Comparison of ENCODE assay signal across 11 cellular contexts in genomic region chr7:114819629-114820362, GRCh38.
DNase-seq lines count a peak whose midpoint lies in the region; ATAC-seq, FAIRE-seq and TF ChIP-seq lines count a peak whose summit lies in the region.
"Had no signal": no experiment of that assay in that cellular context is flagged by ENCODE, and none has a peak within 500 bp of the region (broad histone marks: within the 10 kb centered on the region; RNA-seq: fewer than 3 reads in every experiment).

No MANE protein-coding gene starts in this region.

- peaks cover 0 to 4% of the 10 kb centered on the region in 2 experiments; a peak in 2 of 4 replicates for H3K4me1 ChIP-seq in SK-N-SH (ENCODE audit: control insufficient read depth in 1 of 2, insufficient read depth in 2 of 2, low read depth in 1 of 2, low read length in 1 of 2)

- TF ChIP-seq POLR2A in H54 (IDR thresholded peaks at IDR 0.05; ENCODE audit: low read depth, low read length), result no peak

- no peaks in the 10 kb centered on the region for H3K79me2 ChIP-seq in SK-N-SH (ENCODE audit: insufficient read depth)

- no peaks in the 10 kb centered on the region for H4K20me1 ChIP-seq in SK-N-SH (ENCODE audit: insufficient read depth)

- peaks cover 4% of the 10 kb centered on the region for H3F3A ChIP-seq in SK-N-SH (replicated peaks; ENCODE audit: insufficient read depth)

- H3K9me3 ChIP-seq in SK-N-SH, result no peaks in the 10 kb centered on the region
- H3K9me3 ChIP-seq: neutrophil had no signal

- no peak overlapping the region for H2AFZ ChIP-seq in SK-N-SH (ENCODE audit: low read depth)

- H3K4me3 ChIP-seq in SK-N-SH (ENCODE audit: low read depth in 2 of 2, low read length in 1 of 2) (no peak overlapping the region), fibroblast of the aortic adventitia (ENCODE audit: low read depth, low read length) (no peak overlapping the region)

- peak; percentile 99 for FAIRE-seq in H54 (lab: Jason Lieb, UNC)
- FAIRE-seq: GM12891 had no signal

- TF ChIP-seq EP300 in SK-N-SH (IDR thresholded peaks at IDR 0.05; ENCODE audit: borderline replicate concordance in 1 of 2, low read depth in 1 of 2, low read length in 1 of 2), result no peak

- no peaks in the 10 kb centered on the region for H3K36me3 ChIP-seq in SK-N-SH (replicated peaks in 1 of 2; ENCODE audit: control insufficient read depth in 1 of 2, insufficient read depth in 2 of 2, low read length in 1 of 2)
- H3K36me3 ChIP-seq: neutrophil had no signal

- DNase-seq in H54 (ENCODE audit: insufficient read length, low spot score), result peak; percentile 21
- DNase-seq in SK-N-SH, result no peak
- DNase-seq in fibroblast of the aortic adventitia (ENCODE audit: low read depth), result peak; percentile 99
- peak; percentile 65 for DNase-seq in smooth muscle cell of the brain vasculature (ENCODE audit: low read depth, low spot score)
- no peak for DNase-seq in NCI-H748 (lab: John Stamatoyannopoulos, UW; ENCODE audit: unreplicated experiment)
- DNase-seq: head of caudate nucleus had no signal

- no peak for ATAC-seq in HG03378 (IDR thresholded peaks at IDR 0.05; ENCODE audit: unreplicated experiment)
- no peak for ATAC-seq in GM18907 (IDR thresholded peaks at IDR 0.05; ENCODE audit: unreplicated experiment)
- ATAC-seq in GM21447 (IDR thresholded peaks at IDR 0.05; ENCODE audit: unreplicated experiment), result no peak

- no peak overlapping the region for H3K9ac ChIP-seq in SK-N-SH

- CTCF ChIA-PET in SK-N-SH (lab: Yijun Ruan, JAX), result no interaction called here

- no peak for TF ChIP-seq RAD21 in SK-N-SH (IDR thresholded peaks at IDR 0.05; ENCODE audit: low read length)

- H3K4me2 ChIP-seq in SK-N-SH, result no peak overlapping the region

- H3K9me2 ChIP-seq in SK-N-SH, result no peaks in the 10 kb centered on the region; the same call in 1 of the 2 replicates

- H3K27me3 ChIP-seq in SK-N-SH (ENCODE audit: insufficient read depth), result no peaks in the 10 kb centered on the region
- H3K27me3 ChIP-seq: neutrophil had no signal

- TF ChIP-seq CTCF in SK-N-SH (IDR thresholded peaks at IDR 0.05), result no peak
- no peak for TF ChIP-seq CTCF in fibroblast of the aortic adventitia (IDR thresholded peaks at IDR 0.05; ENCODE audit: insufficient read depth, low read length)

- POLR2A ChIA-PET in SK-N-SH (lab: Yijun Ruan, JAX), result no interaction called here

- WGBS in SK-N-SH (ENCODE audit: low lambda C conversion rate), result under 1% methylated on average over 3 of the region's 3 CpGs

- no peak overlapping the region for H3K27ac ChIP-seq in SK-N-SH (ENCODE audit: low read depth in 2 of 2, low read length in 1 of 2)
- H3K27ac ChIP-seq: neutrophil had no signal

TF ChIP-seq in SK-N-SH, 30 proteins besides CTCF, POLR2A, EP300 and RAD21:
- TF ChIP-seq EZH2phosphoT487 (IDR thresholded peaks at IDR 0.05; ENCODE audit: borderline replicate concordance, low read depth), result no peak
- peak; percentile 61 for TF ChIP-seq NFIC (IDR thresholded peaks at IDR 0.05; ENCODE audit: borderline replicate concordance)
- TF ChIP-seq TCF12 (IDR thresholded peaks at IDR 0.05), result peak; percentile 51; the same call in 1 of the 2 replicates
- no peak for TF ChIP-seq TAF1 (IDR thresholded peaks at IDR 0.05; ENCODE audit: borderline replicate concordance, low read depth, low read length)
- no peak for TF ChIP-seq POLR2AphosphoS5 (IDR thresholded peaks at IDR 0.05; ENCODE audit: low read depth, low read length)
- 0 out of 2 replicates have a peak, but pooled peaks have one; percentile 10 for TF ChIP-seq MEF2A (IDR thresholded peaks at IDR 0.05; ENCODE audit: borderline replicate concordance, low read depth)

Comparison
In these comparisons a context has a peak if more than half of its experiments do, and no peak if none do; other contexts are left out.
1. DNase-seq: peak in H54 (single experiment), fibroblast of the aortic adventitia (single experiment) and smooth muscle cell of the brain vasculature (single experiment); none in SK-N-SH (single experiment) and NCI-H748 (single experiment).